Comparison of ENCODE assay signal across 22 cellular contexts in the genomic region with DNA sequence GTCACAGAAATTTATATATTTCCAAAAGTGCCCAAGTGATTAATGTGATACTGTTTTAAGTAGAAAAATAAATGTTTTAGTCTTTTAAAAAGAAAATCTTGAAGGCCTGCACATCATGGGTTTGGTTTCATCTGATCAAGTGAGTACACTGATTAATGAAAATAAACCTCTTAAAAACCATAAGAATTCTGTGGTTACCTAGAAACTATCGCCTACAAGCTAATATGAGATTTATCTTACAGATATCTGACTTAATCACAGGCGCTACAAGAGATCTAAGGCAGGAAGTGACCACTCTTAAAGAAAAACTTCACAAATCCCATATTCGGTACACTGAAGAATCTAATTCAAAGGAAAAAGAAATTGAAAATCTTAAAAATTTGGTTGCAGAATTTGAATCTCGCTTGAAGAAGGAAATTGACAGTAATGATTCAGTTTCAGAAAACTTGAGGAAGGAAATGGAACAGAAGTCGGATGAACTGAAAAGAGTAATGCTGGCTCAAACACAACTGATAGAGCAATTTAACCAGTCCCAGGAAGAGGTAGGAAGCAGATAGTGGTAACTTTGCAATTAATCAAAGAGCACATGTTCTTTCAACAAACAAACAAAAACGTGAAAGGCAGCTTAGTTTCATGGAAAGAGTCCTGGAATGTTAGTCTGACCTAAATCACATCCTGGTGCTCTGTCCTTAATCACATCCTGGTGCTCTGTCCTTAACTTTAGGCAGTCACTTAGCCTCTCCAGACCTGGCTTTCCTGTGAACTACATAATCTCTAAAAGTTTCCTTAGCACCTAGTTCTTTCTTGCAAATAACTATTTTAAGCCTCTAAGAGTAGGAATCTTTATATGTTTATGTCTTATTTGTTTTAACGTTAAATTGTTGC.
"Had no signal": no experiment of that assay in that cellular context is flagged by ENCODE, and none has a peak within 500 bp of the region (broad histone marks: within the 10 kb centered on the region; RNA-seq: fewer than 3 reads in every experiment).

No MANE protein-coding gene starts in this region.

- H3K27ac Mint-ChIP-seq: activated CD8-positive, alpha-beta T cell treated with anti-CD3 and anti-CD28 coated beads, Interleukin-2, amount 10 ng/mL, durations not matched to agents 7 days and 5 days; activated naive CD8-positive, alpha-beta T cell; memory B cell; nephron progenitor cell; stimulated activated naive CD8-positive, alpha-beta T cell treated with anti-CD3 and anti-CD28 coated beads, Interleukin-15, amount 100 ng/mL, for 72 hours; T-cell; type B pancreatic cell had no signal

- DNase-seq: activated CD4-positive, alpha-beta T cell treated with anti-CD3 and anti-CD28 coated beads for 48 hours; activated CD8-positive, alpha-beta memory T cell treated with anti-CD3 and anti-CD28 coated beads, Interleukin-2, amount 50 U/mL, for 4 hours; activated CD8-positive, alpha-beta T cell treated with anti-CD3 and anti-CD28 coated beads, Interleukin-2, amount 10 ng/mL, durations not matched to agents 7 days and 5 days; activated gamma-delta T cell; activated T-cell treated with anti-CD3 and anti-CD28 coated beads, Interleukin-2, amount 50 U/mL, for 48 hours; brain microvascular endothelial cell; cortex of kidney; effector memory CD4-positive, alpha-beta T cell; gastrocnemius medialis; hypothalamus; kidney glomerular epithelial cell; left ventricle myocardium superior; nephron progenitor cell; stimulated activated CD4-positive, alpha-beta T cell treated with anti-CD3 and anti-CD28 coated beads, Interleukin-1b, Interleukin-23, amount 100 ng/mL, for 48 hours; stimulated activated naive CD8-positive, alpha-beta T cell treated with anti-CD3 and anti-CD28 coated beads, Interleukin-15, amount 100 ng/mL, for 72 hours; T-cell; T1000; WERI-Rb-1 had no signal

- H3K4me3 ChIP-seq: gastrocnemius medialis had no signal

- H3K27ac ChIP-seq: brain microvascular endothelial cell, gastrocnemius medialis, WERI-Rb-1 had no signal

- ATAC-seq: activated CD8-positive, alpha-beta T cell treated with anti-CD3 and anti-CD28 coated beads, Interleukin-2, amount 10 ng/mL, durations not matched to agents 7 days and 5 days; gastrocnemius medialis; left ventricle myocardium superior; stimulated activated naive CD8-positive, alpha-beta T cell treated with anti-CD3 and anti-CD28 coated beads, Interleukin-15, amount 100 ng/mL, for 72 hours; T-cell had no signal

- H3K9me3 ChIP-seq: gastrocnemius medialis had no signal

- H3K27me3 ChIP-seq: brain microvascular endothelial cell, gastrocnemius medialis had no signal

- H3K36me3 Mint-ChIP-seq: memory B cell, T-cell, type B pancreatic cell had no signal

- H3K4me1 Mint-ChIP-seq: stimulated activated naive CD8-positive, alpha-beta T cell treated with anti-CD3 and anti-CD28 coated beads, Interleukin-15, amount 100 ng/mL, for 72 hours had no signal

- H3K36me3 ChIP-seq: brain microvascular endothelial cell, gastrocnemius medialis, WERI-Rb-1 had no signal

- H3K9me3 Mint-ChIP-seq: central memory CD8-positive, alpha-beta T cell; memory B cell; nephron progenitor cell; stimulated activated naive CD8-positive, alpha-beta T cell treated with anti-CD3 and anti-CD28 coated beads, Interleukin-15, amount 100 ng/mL, for 72 hours; T-cell; type B pancreatic cell had no signal

- H3K4me3 Mint-ChIP-seq: activated CD8-positive, alpha-beta T cell treated with anti-CD3 and anti-CD28 coated beads, Interleukin-2, amount 10 ng/mL, durations not matched to agents 7 days and 5 days; activated naive CD8-positive, alpha-beta T cell; central memory CD8-positive, alpha-beta T cell; memory B cell; nephron progenitor cell; stimulated activated naive CD8-positive, alpha-beta T cell treated with anti-CD3 and anti-CD28 coated beads, Interleukin-15, amount 100 ng/mL, for 72 hours; T-cell; type B pancreatic cell had no signal

- H3K4me1 ChIP-seq: gastrocnemius medialis had no signal

- H3K27me3 Mint-ChIP-seq: memory B cell, type B pancreatic cell had no signal
